In the genomic region with DNA sequence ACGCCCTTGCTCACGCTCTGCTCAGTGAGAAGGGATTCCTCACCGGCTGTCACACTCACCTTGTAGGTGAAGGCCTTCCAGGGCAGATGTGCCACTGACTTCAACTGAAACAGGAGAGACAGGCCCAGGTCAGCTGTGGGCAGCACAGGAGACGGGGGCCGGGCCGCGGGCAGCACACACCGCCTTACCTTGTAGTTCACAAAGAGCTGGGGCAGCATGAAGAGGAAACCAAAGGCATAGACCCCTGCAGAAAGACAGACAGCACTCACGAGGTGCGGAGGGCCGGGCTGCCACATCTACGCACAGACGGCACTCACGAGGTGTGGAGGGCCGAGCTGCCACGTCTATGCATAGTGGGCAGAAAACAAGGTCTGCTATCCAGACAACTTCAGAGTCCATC, we compare ENCODE assay signal across 30 cellular contexts. TPM values are rescaled to one million over a fixed set of nuclear protein-coding genes. Genes with fewer than 3 reads are reported as not detected.
DNase-seq lines count a peak whose midpoint lies in the region; ATAC-seq, FAIRE-seq and TF ChIP-seq lines count a peak whose summit lies in the region.
"Had no signal": no experiment of that assay in that cellular context is flagged by ENCODE, and none has a peak within 500 bp of the region (broad histone marks: within the 10 kb centered on the region; RNA-seq: fewer than 3 reads in every experiment).

No MANE protein-coding gene starts in this region.

- H3K36me3 Mint-ChIP-seq in endodermal cell (ENCODE audit: low read depth), result peaks cover 70% of the 10 kb centered on the region

- H3K27ac ChIP-seq in BLaER1, result peak overlapping the region; percentile 68; the same call in 1 of the 2 replicates
- no peak overlapping the region for H3K27ac ChIP-seq in endodermal cell (ENCODE audit: low read depth, low read length)
- H3K27ac ChIP-seq: brain microvascular endothelial cell, parathyroid adenoma, thoracic aorta, VCaP had no signal

- H3K4me3 ChIP-seq in BLaER1 (no peak overlapping the region), endodermal cell (ENCODE audit: low read length) (no peak overlapping the region)
- H3K4me3 ChIP-seq: thoracic aorta had no signal

- H3K9me3 ChIP-seq in BLaER1, result no peaks in the 10 kb centered on the region
- H3K9me3 ChIP-seq in endodermal cell (ENCODE audit: control insufficient read depth, low read length), result peaks cover 15% of the 10 kb centered on the region
- H3K9me3 ChIP-seq: thoracic aorta had no signal

- no peak for TF ChIP-seq CTCF in endodermal cell (conservative IDR thresholded peaks at IDR 0.05)

- no peak for ATAC-seq in HG02870 (IDR thresholded peaks at IDR 0.05; ENCODE audit: unreplicated experiment)
- ATAC-seq in GM21515 (IDR thresholded peaks at IDR 0.05; ENCODE audit: unreplicated experiment), result no peak
- ATAC-seq: HCT116, left cardiac atrium had no signal

- 95 to 97% methylated on average over 11 to 16 of the region's 16 CpGs for WGBS in endodermal cell (ENCODE audit: insufficient coverage in 1 of 2, insufficient read length in 1 of 2), 2 experiments

- no peak for FAIRE-seq in GM12892 (lab: Jason Lieb, UNC)
- FAIRE-seq: small intestine had no signal

- peaks cover 25% of the 10 kb centered on the region for H4K20me1 ChIP-seq in BLaER1

- H3K27me3 ChIP-seq in BLaER1 (no peaks in the 10 kb centered on the region), endodermal cell (ENCODE audit: control insufficient read depth, insufficient read depth, low read length, poor library complexity, severe bottlenecking) (no peaks in the 10 kb centered on the region)
- H3K27me3 ChIP-seq: brain microvascular endothelial cell had no signal

- peak overlapping the region; percentile 36 for H3K27ac Mint-ChIP-seq in endodermal cell
- H3K27ac Mint-ChIP-seq: activated CD4-positive, alpha-beta T cell treated with anti-CD3 and anti-CD28 coated beads, Interleukin-2, amount 10 ng/mL, durations not matched to agents 24 days and 14 days; activated naive CD4-positive, alpha-beta T cell treated with anti-CD3 and anti-CD28 coated beads for 36 hours; B cell; CD8-positive, alpha-beta memory T cell; stimulated activated naive CD8-positive, alpha-beta T cell treated with anti-CD3 and anti-CD28 coated beads, Interleukin-15, Interleukin-2, amounts not matched to agents 100 ng/mL and 50 ng/mL, for 24 hours had no signal

- intact Hi-C loops in posterior vena cava (cut with DNase I), result no loop called here

- no peak for TF ChIP-seq POLR2A in GM12892 (IDR thresholded peaks at IDR 0.05; ENCODE audit: low read depth, low read length)

- H3K9ac ChIP-seq in BLaER1 (no peak overlapping the region), endodermal cell (ENCODE audit: extremely low read depth, low read length, poor library complexity, severe bottlenecking) (no peak overlapping the region)
- H3K9ac ChIP-seq: parathyroid adenoma had no signal

- H3K4me1 ChIP-seq in BLaER1, result peaks cover 87% of the 10 kb centered on the region
- H3K4me1 ChIP-seq in endodermal cell (ENCODE audit: control insufficient read depth, insufficient read depth, low read length), result no peaks in the 10 kb centered on the region

- no peak overlapping the region for H3K4me3 Mint-ChIP-seq in endodermal cell
- H3K4me3 Mint-ChIP-seq: activated CD4-positive, alpha-beta T cell treated with anti-CD3 and anti-CD28 coated beads, Interleukin-2, amount 10 ng/mL, durations not matched to agents 24 days and 14 days; activated naive CD4-positive, alpha-beta T cell treated with anti-CD3 and anti-CD28 coated beads for 36 hours; B cell; CD8-positive, alpha-beta memory T cell; neural crest cell; stimulated activated naive CD8-positive, alpha-beta T cell treated with anti-CD3 and anti-CD28 coated beads, Interleukin-15, Interleukin-2, amounts not matched to agents 100 ng/mL and 50 ng/mL, for 24 hours had no signal

- peak overlapping the region; percentile 77 for H3K4me2 ChIP-seq in BLaER1

- no peaks in the 10 kb centered on the region for H3K27me3 Mint-ChIP-seq in endodermal cell (ENCODE audit: insufficient read depth)
- H3K27me3 Mint-ChIP-seq: activated CD4-positive, alpha-beta T cell treated with anti-CD3 and anti-CD28 coated beads, Interleukin-2, amount 10 ng/mL, durations not matched to agents 24 days and 14 days; B cell; CD8-positive, alpha-beta memory T cell; stimulated activated naive CD8-positive, alpha-beta T cell treated with anti-CD3 and anti-CD28 coated beads, Interleukin-15, Interleukin-2, amounts not matched to agents 100 ng/mL and 50 ng/mL, for 24 hours had no signal

- no peaks in the 10 kb centered on the region for H3K9me3 Mint-ChIP-seq in endodermal cell
- H3K9me3 Mint-ChIP-seq: activated CD4-positive, alpha-beta T cell treated with anti-CD3 and anti-CD28 coated beads, Interleukin-2, amount 10 ng/mL, durations not matched to agents 24 days and 14 days; activated naive CD4-positive, alpha-beta T cell treated with anti-CD3 and anti-CD28 coated beads for 36 hours; CD8-positive, alpha-beta memory T cell; neural crest cell; stimulated activated naive CD8-positive, alpha-beta T cell treated with anti-CD3 and anti-CD28 coated beads, Interleukin-15, Interleukin-2, amounts not matched to agents 100 ng/mL and 50 ng/mL, for 24 hours had no signal

- H3K36me3 ChIP-seq in BLaER1, result peaks cover 94% of the 10 kb centered on the region
- H3K36me3 ChIP-seq in endodermal cell (ENCODE audit: control insufficient read depth, insufficient read depth, low read length), result peaks cover 80% of the 10 kb centered on the region

- DNase-seq in GM12892 (ENCODE audit: insufficient read length) (peak; percentile 1), endodermal cell (peak; percentile 31), posterior vena cava (ENCODE audit: low spot score) (peak; percentile 55), DMS153 (lab: John Stamatoyannopoulos, UW) (no peak)
- DNase-seq: ACHN; activated CD4-positive, alpha-beta T cell treated with anti-CD3 and anti-CD28 coated beads, Interleukin-2, amount 10 ng/mL, durations not matched to agents 24 days and 14 days; activated naive CD4-positive, alpha-beta T cell treated with anti-CD3 and anti-CD28 coated beads for 36 hours; brain microvascular endothelial cell; DMS 273 treated with DMSO at 0.1 percent for 48 hours; hippocampal formation; left cardiac atrium; NCI-H1436 treated with DMSO at 0.1 percent for 48 hours; NCI-H2107; NCI-H748 treated with DMSO at 0.1 percent for 48 hours; SHP77 treated with DMSO at 0.1 percent for 48 hours; small intestine; stimulated activated CD4-positive, alpha-beta T cell treated with anti-CD3 and anti-CD28 coated beads, Interleukin-1b, Interleukin-23, amount 100 ng/mL, for 48 hours; T-helper 9 cell had no signal

- peaks cover 5% of the 10 kb centered on the region for H3K4me1 Mint-ChIP-seq in endodermal cell
- H3K4me1 Mint-ChIP-seq: neural crest cell had no signal

RNA-seq across cellular contexts. Expression of gene CLPTM1L, which starts 23.3 kb away (rescaled TPM):
- polyA plus RNA-seq in GM12892 (2012; ENCODE audit: missing spikeins), result 44.0 TPM
- total RNA-seq in endodermal cell (10 to 100 TPM; 68.0 to 89.4 TPM), posterior vena cava (10 to 100 TPM; 56.5 to 65.9 TPM)
- polyA plus RNA-seq in endodermal cell (2013, experiment 1 of 2), result 90.0 TPM
- polyA plus RNA-seq in endodermal cell (2013, experiment 2 of 2), result 75.7 TPM

RNA-seq across cellular contexts. Expression of gene TERT, which starts 26.7 kb away (rescaled TPM):
- 0.15 TPM for polyA plus RNA-seq in GM12892 (2012; ENCODE audit: missing spikeins)
- 1 to 10 TPM; 7.1 to 9.8 TPM for total RNA-seq in endodermal cell
- polyA plus RNA-seq in endodermal cell (2013, experiment 1 of 2), result 3.0 TPM
- polyA plus RNA-seq in endodermal cell (2013, experiment 2 of 2), result 2.3 TPM
- under 1 TPM in 1 of 2 donors, not detected in 1; 0.14 TPM for total RNA-seq in posterior vena cava
- total RNA-seq: cerebellum, left cardiac atrium, thoracic aorta had no signal
- polyA plus RNA-seq: CD8-positive, alpha-beta memory T cell had no signal

Comparison
In these comparisons a context has a peak if more than half of its experiments do, and no peak if none do; other contexts are left out.
1. RNA of gene TERT, which starts 26.7 kb away (total RNA-seq): 7.1 to 9.8 TPM in endodermal cell; 0.14 TPM in posterior vena cava; every median in the first group is over 4 times any median in the second.